Comparison of ENCODE assay signal across 8 cellular contexts in genomic region chr6:33621396-33622388, GRCh38. TPM values are rescaled to one million over a fixed set of nuclear protein-coding genes. Genes with fewer than 3 reads are reported as not detected.
A peak's percentile ranks its signal among the peaks of the same experiment; 100 is the strongest.
DNase-seq lines count a peak whose midpoint lies in the region; ATAC-seq, FAIRE-seq and TF ChIP-seq lines count a peak whose summit lies in the region.

No MANE protein-coding gene starts in this region.

- H3K36me3 ChIP-seq in Loucy (ENCODE audit: insufficient read depth, low read length) (no peaks in the 10 kb centered on the region), transverse colon (no peaks in the 10 kb centered on the region)
- H3K36me3 ChIP-seq in effector memory CD4-positive, alpha-beta T cell (ENCODE audit: control insufficient read depth, insufficient read depth, low read length) = no peaks in the 10 kb centered on the region

- H3K9me2 ChIP-seq in Loucy (replicated peaks; ENCODE audit: low read depth, low read length) = no peaks in the 10 kb centered on the region

- peaks cover 47% of the 10 kb centered on the region for H3K4me1 ChIP-seq in Loucy (ENCODE audit: insufficient read depth, low read length, poor library complexity, severe bottlenecking)
- peaks cover 28% of the 10 kb centered on the region for H3K4me1 ChIP-seq in effector memory CD4-positive, alpha-beta T cell (ENCODE audit: control insufficient read depth, insufficient read depth, low read length, poor library complexity, severe bottlenecking)
- H3K4me1 ChIP-seq in transverse colon = peaks cover 5 to 52% (median 49%) of the 10 kb centered on the region in 4 donors

- no peak for TF ChIP-seq CTCF in D721Med (IDR thresholded peaks at IDR 0.05; ENCODE audit: insufficient read depth, missing control alignments)
- no peak for TF ChIP-seq CTCF in Loucy (conservative IDR thresholded peaks at IDR 0.05; ENCODE audit: low read length)
- TF ChIP-seq CTCF in transverse colon (IDR thresholded peaks at IDR 0.05) = no peak

- peak overlapping the region; percentile 90 for H3K9ac ChIP-seq in Loucy (ENCODE audit: low read depth, low read length, poor library complexity, severe bottlenecking)

- no peaks in the 10 kb centered on the region for H3K27me3 ChIP-seq in Loucy (ENCODE audit: insufficient read depth, low read length, poor library complexity, severe bottlenecking)
- H3K27me3 ChIP-seq in effector memory CD4-positive, alpha-beta T cell (replicated peaks; ENCODE audit: control insufficient read depth, insufficient read depth, low read length, poor library complexity, severe bottlenecking) = no peaks in the 10 kb centered on the region
- H3K27me3 ChIP-seq in transverse colon = peaks cover 7% of the 10 kb centered on the region

- no peaks in the 10 kb centered on the region for H3F3A ChIP-seq in Loucy (ENCODE audit: low read depth)

- peak overlapping the region; percentile 95 for H2AFZ ChIP-seq in Loucy (ENCODE audit: low read length)

- ATAC-seq in GM21576 (IDR thresholded peaks at IDR 0.05; ENCODE audit: unreplicated experiment) = peak; percentile 25
- peak; percentile 20 to 24 for ATAC-seq in naive B cell (ENCODE audit: low read depth in 2 of 2)

- H3K4me1 Mint-ChIP-seq in naive B cell = peaks cover 43 to 54% (median 54%) of the 10 kb centered on the region in 3 donors

- no peaks in the 10 kb centered on the region for H3K9me3 Mint-ChIP-seq in naive B cell

- no peaks in the 10 kb centered on the region for H3K9me3 ChIP-seq in Loucy (ENCODE audit: insufficient read depth, low read depth, low read length)
- H3K9me3 ChIP-seq in effector memory CD4-positive, alpha-beta T cell (ENCODE audit: control insufficient read depth, low read length) = no peaks in the 10 kb centered on the region
- no peaks in the 10 kb centered on the region for H3K9me3 ChIP-seq in transverse colon

- intact Hi-C loops in transverse colon (cut with DNase I; ENCODE audit: low total_unique reads) = no loop called here

- DNase-seq in D721Med (ENCODE audit: insufficient read length, low spot score) (peak; percentile 65), naive B cell (peak; percentile 44), transverse colon (peak; percentile 60), dedifferentiated amniotic fluid mesenchymal stem cell (ENCODE audit: extremely low spot score) (no peak)
- DNase-seq in activated CD4-positive, alpha-beta T cell treated with anti-CD3 and anti-CD28 coated beads, Interleukin-2, amount 50 U/mL, for 1 hour = peak; percentile 32
- peak in 1 of 3 donors; percentile 25 for DNase-seq in effector memory CD4-positive, alpha-beta T cell

- in situ Hi-C loops in transverse colon (cut with MboI; ENCODE audit: low pct_ligation_motif_present in 1 of 4, low pct_unique_long_range_greater_than_20kb in 1 of 4, low sequenced_read_pairs in 3 of 4) = no loop called here

- WGBS in transverse colon (ENCODE audit: low coverage in 1 of 2), 2 donors = 0 to 6% methylated on average over 3 to 55 of the region's 71 CpGs

- H3K27ac ChIP-seq in effector memory CD4-positive, alpha-beta T cell (ENCODE audit: insufficient read depth, low read length, poor library complexity, severe bottlenecking) = peak overlapping the region; percentile 90
- H3K27ac ChIP-seq in transverse colon = peak overlapping the region; percentile 91 to 98 (median 96)

- no peak for FAIRE-seq in D721Med (lab: Jason Lieb, UNC)

- H3K4me2 ChIP-seq in Loucy (ENCODE audit: low read depth, low read length, poor library complexity, severe bottlenecking) = peak overlapping the region; percentile 73

- peak overlapping the region; percentile 80 to 97 (median 92) for H3K4me3 Mint-ChIP-seq in naive B cell

- peaks cover 47% of the 10 kb centered on the region for H3K79me2 ChIP-seq in Loucy (ENCODE audit: insufficient read depth, low read length)

- H3K27ac Mint-ChIP-seq in naive B cell = peak overlapping the region; percentile 11 to 94 (median 88)

- peaks cover 18% of the 10 kb centered on the region for H4K20me1 ChIP-seq in Loucy (ENCODE audit: insufficient read depth, low read length, poor library complexity, severe bottlenecking)

- H3K4me3 ChIP-seq in Loucy (ENCODE audit: low read length, poor library complexity, severe bottlenecking) = peak overlapping the region; percentile 93
- peak overlapping the region; percentile 95 for H3K4me3 ChIP-seq in effector memory CD4-positive, alpha-beta T cell (ENCODE audit: insufficient read depth, low read depth, low read length, poor library complexity, severe bottlenecking)
- H3K4me3 ChIP-seq in transverse colon = peak overlapping the region; percentile 64 to 91 (median 76)

- no peaks in the 10 kb centered on the region for H3K36me3 Mint-ChIP-seq in naive B cell

- H3K27me3 Mint-ChIP-seq in naive B cell = no peaks in the 10 kb centered on the region

- no peak for TF ChIP-seq EP300 in transverse colon (IDR thresholded peaks at IDR 0.05; ENCODE audit: low read depth)

- TF ChIP-seq POLR2A in transverse colon (IDR thresholded peaks at IDR 0.05) = peak; percentile 65

RNA-seq across cellular contexts. Expression of gene ITPR3, which starts 0.6 kb away (rescaled TPM):
- 1 to 10 TPM in 4 of 6 donors, under 1 TPM in 2; 0.22 to 6.4 (median 1.7) TPM for polyA plus RNA-seq in naive B cell (ENCODE audit: low read depth in 6 of 6)
- 100 to 1,000 TPM; 105 to 262 (median 124) TPM for total RNA-seq in transverse colon

RNA-seq across cellular contexts. Expression of gene BAK1, which starts 41.6 kb away (rescaled TPM):
- 10 to 100 TPM; 11.7 to 22.6 (median 13.6) TPM for polyA plus RNA-seq in naive B cell (ENCODE audit: low read depth in 6 of 6)
- total RNA-seq in transverse colon = 100 to 1,000 TPM in 1 of 4 donors, 10 to 100 TPM in 3; 52.2 to 134 (median 59.5) TPM
